ENCODE assay signal across 11 cellular contexts in genomic region chr4:185358514-185359433, GRCh38. TPM values are rescaled to one million over a fixed set of nuclear protein-coding genes. Genes with fewer than 3 reads are reported as not detected.
DNase-seq lines count a peak whose midpoint lies in the region; ATAC-seq, FAIRE-seq and TF ChIP-seq lines count a peak whose summit lies in the region.
"Had no signal": no experiment of that assay in that cellular context is flagged by ENCODE, and none has a peak within 500 bp of the region (broad histone marks: within the 10 kb centered on the region; RNA-seq: fewer than 3 reads in every experiment).

No MANE protein-coding gene starts in this region.

- peaks cover 0 to 6% (median 0%) of the 10 kb centered on the region in 3 donors for H3K36me3 ChIP-seq in pancreas
- H3K36me3 ChIP-seq in breast epithelium, result no peaks in the 10 kb centered on the region

- WGBS in pancreas, 2 donors, result 88 to 90% methylated on average over 9 of the region's 9 CpGs

- H3K9me3 ChIP-seq in pancreas (no peaks in the 10 kb centered on the region), breast epithelium (no peaks in the 10 kb centered on the region)

- peak; percentile 72 for DNase-seq in ELR (ENCODE audit: low read depth)
- peak; percentile 23 for DNase-seq in NCI-H226
- DNase-seq in coronary artery (ENCODE audit: low spot score), result no peak
- peak; percentile 61 for DNase-seq in pulmonary artery endothelial cell (ENCODE audit: low read depth, low spot score)
- DNase-seq in pancreas, result no peak
- no peak for DNase-seq in SHP77 (lab: John Stamatoyannopoulos, UW)
- DNase-seq in breast epithelium (ENCODE audit: low spot score in 2 of 2), result no peak
- no peak for DNase-seq in stimulated activated naive CD4-positive, alpha-beta T cell (lab: John Stamatoyannopoulos, UW)
- DNase-seq: naive thymus-derived CD8-positive, alpha-beta T cell; NCI-H526 treated with DMSO at 0.1 percent for 48 hours had no signal

- H3K27me3 ChIP-seq in pancreas (no peaks in the 10 kb centered on the region), breast epithelium (no peaks in the 10 kb centered on the region)

- H3K4me3 ChIP-seq in coronary artery (no peak overlapping the region), pancreas (no peak overlapping the region), breast epithelium (no peak overlapping the region)

- TF ChIP-seq CTCF in coronary artery (IDR thresholded peaks at IDR 0.05) (no peak), pancreas (IDR thresholded peaks at IDR 0.05) (no peak), breast epithelium (IDR thresholded peaks at IDR 0.05) (no peak)

- no peak for ATAC-seq in pancreas
- ATAC-seq: naive thymus-derived CD8-positive, alpha-beta T cell had no signal

- TF ChIP-seq POLR2A in breast epithelium (IDR thresholded peaks at IDR 0.05), result no peak

- peak overlapping the region; percentile 32 to 39 for H3K27ac ChIP-seq in coronary artery
- H3K27ac ChIP-seq in pancreas, result no peak overlapping the region
- H3K27ac ChIP-seq in breast epithelium, result no peak overlapping the region

- H3K4me1 ChIP-seq in pancreas (peaks cover 2 to 6% (median 5%) of the 10 kb centered on the region in 3 donors), breast epithelium (no peaks in the 10 kb centered on the region)

- intact Hi-C loops in pancreas (cut with DNase I) (no loop called here), breast epithelium (cut with DNase I; ENCODE audit: low total_unique reads) (no loop called here)

- FAIRE-seq in pancreas (lab: Jason Lieb, UNC), result no peak
- FAIRE-seq: GM18507 had no signal

RNA-seq across cellular contexts. Expression of gene LRP2BP, which starts 37.0 kb away (rescaled TPM):
- total RNA-seq in pulmonary artery endothelial cell, result 0.33 and 0.39 TPM in 2 replicates
- total RNA-seq in pancreas, result 1 to 10 TPM in 3 of 6 donors, under 1 TPM in 3; 0.79 to 1.2 (median 1.00) TPM
- polyA plus RNA-seq in pancreas, result 1 to 10 TPM in 1 of 2 donors, under 1 TPM in 1; 0.72 to 2.1 TPM
- total RNA-seq in breast epithelium, result 1 to 10 TPM in 2 of 3 donors, under 1 TPM in 1; 0.96 to 2.3 (median 1.6) TPM

RNA-seq across cellular contexts. Expression of gene ANKRD37, which starts 37.9 kb away (rescaled TPM):
- 4.7 and 6.5 TPM in 2 replicates for total RNA-seq in pulmonary artery endothelial cell
- 10 to 100 TPM in 2 of 6 donors, 1 to 10 TPM in 4; 4.8 to 13.5 (median 8.6) TPM for total RNA-seq in pancreas
- 10 to 100 TPM; 11.5 to 15.3 TPM for polyA plus RNA-seq in pancreas
- total RNA-seq in breast epithelium, result 10 to 100 TPM in 2 of 3 donors, 1 to 10 TPM in 1; 9.0 to 15.5 (median 10.2) TPM

Comparison
In these comparisons a context has a peak if more than half of its experiments do, and no peak if none do; other contexts are left out.
1. DNase-seq: peak in ELR (single experiment), NCI-H226 (single experiment) and pulmonary artery endothelial cell (single experiment); none in coronary artery (single experiment), pancreas (0 of 6), SHP77 (0 of 2), breast epithelium (0 of 2) and stimulated activated naive CD4-positive, alpha-beta T cell (0 of 6).
2. H3K27ac ChIP-seq: peak in coronary artery (2 of 2); none in pancreas (0 of 4) and breast epithelium (0 of 2).